In the genomic region with DNA sequence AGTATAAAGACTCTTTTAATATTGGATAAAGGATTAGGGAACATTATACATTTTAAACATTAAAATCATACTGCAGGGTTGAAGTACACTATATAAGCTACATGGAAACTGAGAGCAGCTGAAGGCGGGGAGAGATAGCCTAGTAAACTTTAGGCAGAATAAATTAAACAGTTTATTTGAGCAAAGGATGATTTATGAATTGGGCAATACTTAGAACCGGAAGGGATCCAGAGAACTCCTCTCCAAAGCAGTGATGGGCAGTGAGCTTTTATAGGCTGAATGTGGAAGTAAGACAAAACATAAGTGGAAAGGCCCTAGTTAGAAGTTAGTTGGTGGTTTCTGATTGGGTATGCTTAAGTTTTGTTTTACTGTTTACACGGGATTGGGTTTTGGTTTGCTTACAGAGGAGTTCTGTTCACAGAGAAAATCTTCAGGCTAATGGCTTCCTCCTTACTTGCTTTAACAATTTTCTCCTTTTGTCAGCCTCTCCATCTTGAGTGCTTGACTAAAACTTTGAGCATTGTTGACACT, we compare ENCODE assay signal across 1 cellular context.
TF ChIP-seq lines count a peak whose summit lies in the region.

No MANE protein-coding gene starts in this region.

TF ChIP-seq in IMR-90, 13 proteins besides CTCF, POLR2A, EP300 and RAD21:
- TF ChIP-seq CEBPB (IDR thresholded peaks at IDR 0.05; ENCODE audit: low read depth, low read length) (peak; percentile 58), MXI1 (IDR thresholded peaks at IDR 0.05; ENCODE audit: borderline replicate concordance, low read depth, low read length) (no peak)
